In genomic region chr7:45718464-45719330, GRCh38 we compare ENCODE assay signal across 14 cellular contexts.
A peak's percentile ranks its signal among the peaks of the same experiment; 100 is the strongest.
DNase-seq lines count a peak whose midpoint lies in the region; ATAC-seq and TF ChIP-seq lines count a peak whose summit lies in the region.
"Had no signal": no experiment of that assay in that cellular context is flagged by ENCODE, and none has a peak within 500 bp of the region (broad histone marks: within the 10 kb centered on the region; RNA-seq: fewer than 3 reads in every experiment).

No MANE protein-coding gene starts in this region.

- 67% methylated on average over 1 of the region's 12 CpGs; no CpG with 5 or more reads in 1 of the 2 experiments for whole genome bisulfite sequencing in IMR-90 (ENCODE audit: extremely low coverage in 2 of 2, insufficient read length in 1 of 2), 2 experiments
- 70% methylated on average over 2 of the region's 12 CpGs for WGBS in right lobe of liver (ENCODE audit: insufficient coverage, low coverage, low lambda C conversion rate, missing lambda C conversion rate)

- H3K36me3 ChIP-seq in IMR-90 (ENCODE audit: control insufficient read depth, insufficient read depth, low read length) (peaks cover 6% of the 10 kb centered on the region), adipocyte (ENCODE audit: control insufficient read depth, insufficient read depth, low read length, severe bottlenecking) (peaks cover 9% of the 10 kb centered on the region), right lobe of liver (peaks cover 0 to 37% (median 9%) of the 10 kb centered on the region in 4 donors)

- H3K4me1 ChIP-seq in IMR-90 (ENCODE audit: control insufficient read depth, insufficient read depth, low read length): no peaks in the 10 kb centered on the region
- no peaks in the 10 kb centered on the region for H3K4me1 ChIP-seq in adipocyte (ENCODE audit: control insufficient read depth, insufficient read depth, low read length)
- H3K4me1 ChIP-seq in right lobe of liver: no peaks in the 10 kb centered on the region

- peak overlapping the region; percentile 28 for H2AFZ ChIP-seq in IMR-90 (replicated peaks; ENCODE audit: low read length, poor library complexity)

- no peak for TF ChIP-seq POLR2A in IMR-90 (IDR thresholded peaks at IDR 0.05; ENCODE audit: low read depth, low read length)
- TF ChIP-seq POLR2A in right lobe of liver (IDR thresholded peaks at IDR 0.05): no peak

- peaks cover 7% of the 10 kb centered on the region for H3K27me3 ChIP-seq in IMR-90 (ENCODE audit: control insufficient read depth, insufficient read depth, low read length)
- no peaks in the 10 kb centered on the region for H3K27me3 ChIP-seq in adipocyte (replicated peaks; ENCODE audit: control insufficient read depth, insufficient read depth, low read length)
- H3K27me3 ChIP-seq in right lobe of liver: no peaks in the 10 kb centered on the region
- H3K27me3 ChIP-seq: neutrophil had no signal

- no peaks in the 10 kb centered on the region for H4K20me1 ChIP-seq in IMR-90 (ENCODE audit: insufficient read depth, low read length)

- no peak overlapping the region for H3K18ac ChIP-seq in IMR-90 (ENCODE audit: low read depth, low read length)

- H2BK15ac ChIP-seq in IMR-90 (ENCODE audit: low read depth, low read length): no peak overlapping the region

- H4K8ac ChIP-seq in IMR-90 (ENCODE audit: low read depth in 2 of 2, low read length in 2 of 2): no peak overlapping the region

- CTCF ChIA-PET in IMR-90 (lab: Yijun Ruan, JAX): no interaction called here

- no peaks in the 10 kb centered on the region for H3K9me1 ChIP-seq in IMR-90 (ENCODE audit: insufficient read depth, low read length)

- H3K4me3 ChIP-seq in IMR-90 (ENCODE audit: insufficient read depth, low read depth, low read length) (no peak overlapping the region), adipocyte (ENCODE audit: low read length) (no peak overlapping the region), right lobe of liver (no peak overlapping the region)

- no peak overlapping the region for H4K91ac ChIP-seq in IMR-90 (ENCODE audit: insufficient read depth, low read depth, low read length)

- POLR2A ChIA-PET in IMR-90 (lab: Charles Lee; ENCODE audit: unreplicated experiment): no interaction called here

- no peak overlapping the region for H2BK20ac ChIP-seq in IMR-90 (ENCODE audit: low read depth, low read length)

- TF ChIP-seq RAD21 in IMR-90 (IDR thresholded peaks at IDR 0.05; ENCODE audit: low read length): no peak

- TF ChIP-seq CTCF in IMR-90 (conservative IDR thresholded peaks at IDR 0.05; ENCODE audit: low read depth, low read length): no peak
- TF ChIP-seq CTCF in right lobe of liver (IDR thresholded peaks at IDR 0.05): no peak

- DNase-seq in CMK (ENCODE audit: low read depth): peak; percentile 53
- peak; percentile 10 for DNase-seq in IMR-90
- peak; percentile 35 for DNase-seq in adipocyte (ENCODE audit: low read depth)
- peak in 1 of 3 donors; percentile 38 for DNase-seq in right lobe of liver
- no peak for DNase-seq in NCI-H2107 (lab: John Stamatoyannopoulos, UW)
- DNase-seq in SKM-1 (lab: John Stamatoyannopoulos, UW; ENCODE audit: unreplicated experiment): no peak
- no peak for DNase-seq in COR-L47 (lab: John Stamatoyannopoulos, UW)
- no peak for DNase-seq in NCI-H526 treated with DMSO at 0.1 percent for 48 hours (lab: John Stamatoyannopoulos, UW)
- DNase-seq: cortex of kidney, NCI-H226, SHP77 treated with DMSO at 0.1 percent for 48 hours had no signal

- no peak overlapping the region for H2BK120ac ChIP-seq in IMR-90 (ENCODE audit: low read depth, low read length)

- H3K27ac ChIP-seq in IMR-90 (ENCODE audit: insufficient read depth, low read length): no peak overlapping the region
- H3K27ac ChIP-seq in right lobe of liver: no peak overlapping the region
- H3K27ac ChIP-seq: neutrophil had no signal

- dilution Hi-C loops in IMR-90 (cut with HindIII; ENCODE audit: low sequenced_read_pairs, unreplicated experiment): no loop called here

- no peaks in the 10 kb centered on the region for H3K79me1 ChIP-seq in IMR-90 (ENCODE audit: low read depth in 1 of 2, low read length in 2 of 2)

- BruUV-seq in IMR-90 (replicated peaks; lab: Mats Ljungman, UMichigan): no TSS peak

- no peak overlapping the region for H2AK9ac ChIP-seq in IMR-90 (replicated peaks; ENCODE audit: low read depth, low read length, poor library complexity)

- no peak overlapping the region for H2AK5ac ChIP-seq in IMR-90 (ENCODE audit: low read depth, low read length)

- no peak overlapping the region for H2BK5ac ChIP-seq in IMR-90 (ENCODE audit: low read depth, low read length, poor library complexity, severe bottlenecking)

- H3K4me2 ChIP-seq in IMR-90 (ENCODE audit: low read depth, low read length): no peak overlapping the region

- no peak overlapping the region for H3K14ac ChIP-seq in IMR-90 (replicated peaks; ENCODE audit: low read depth, low read length)

- H3K23ac ChIP-seq in IMR-90 (ENCODE audit: low read depth, low read length): no peak overlapping the region

- H3K9ac ChIP-seq in IMR-90 (ENCODE audit: low read depth, low read length) (no peak overlapping the region), adipocyte (ENCODE audit: low read length) (no peak overlapping the region)

- peak; percentile 68 for ATAC-seq in IMR-90 (ENCODE audit: low read depth)
- peak; percentile 5 to 21 (median 6) for ATAC-seq in right lobe of liver
- ATAC-seq: activated T-helper 17 cell treated with anti-CD3 and anti-CD28 coated beads, Interleukin-2, amount 50 U/mL, for 72 hours; right cardiac atrium had no signal

- H3K4ac ChIP-seq in IMR-90 (ENCODE audit: low read depth, low read length): no peak overlapping the region

- intact Hi-C loops in IMR-90 (cut with micrococcal nuclease) (no loop called here), right lobe of liver (cut with DNase I) (no loop called here)

- in situ Hi-C loops in IMR-90 (cut with MboI; ENCODE audit: low sequenced_read_pairs): no loop called here

- H3K56ac ChIP-seq in IMR-90 (ENCODE audit: extremely low read depth, insufficient read depth, low read length): no peak overlapping the region

- H3K9me3 ChIP-seq in IMR-90 (ENCODE audit: control insufficient read depth, insufficient read depth, low read length) (no peaks in the 10 kb centered on the region), adipocyte (ENCODE audit: control insufficient read depth, low read length) (no peaks in the 10 kb centered on the region), right lobe of liver (no peaks in the 10 kb centered on the region)
- H3K9me3 ChIP-seq: neutrophil had no signal

- H4K5ac ChIP-seq in IMR-90 (ENCODE audit: low read depth, low read length): no peak overlapping the region

TF ChIP-seq in IMR-90, 13 proteins besides CTCF, POLR2A, EP300 and RAD21:
- TF ChIP-seq MXI1 (IDR thresholded peaks at IDR 0.05; ENCODE audit: borderline replicate concordance, low read depth, low read length): no peak
- TF ChIP-seq MAFK (IDR thresholded peaks at IDR 0.05; ENCODE audit: low read depth, low read length): no peak
- TF ChIP-seq BHLHE40 (IDR thresholded peaks at IDR 0.05; ENCODE audit: low read depth, low read length): no peak
- no peak for TF ChIP-seq NFE2L2 (IDR thresholded peaks at IDR 0.05; ENCODE audit: low read depth, low read length)

Comparison
In these comparisons a context has a peak if more than half of its experiments do, and no peak if none do; other contexts are left out.
1. DNase-seq: peak in CMK (single experiment), IMR-90 (single experiment) and adipocyte (single experiment); none in NCI-H2107 (single experiment), SKM-1 (single experiment), COR-L47 (single experiment) and NCI-H526 treated with DMSO at 0.1 percent for 48 hours (single experiment).